In the genomic region with DNA sequence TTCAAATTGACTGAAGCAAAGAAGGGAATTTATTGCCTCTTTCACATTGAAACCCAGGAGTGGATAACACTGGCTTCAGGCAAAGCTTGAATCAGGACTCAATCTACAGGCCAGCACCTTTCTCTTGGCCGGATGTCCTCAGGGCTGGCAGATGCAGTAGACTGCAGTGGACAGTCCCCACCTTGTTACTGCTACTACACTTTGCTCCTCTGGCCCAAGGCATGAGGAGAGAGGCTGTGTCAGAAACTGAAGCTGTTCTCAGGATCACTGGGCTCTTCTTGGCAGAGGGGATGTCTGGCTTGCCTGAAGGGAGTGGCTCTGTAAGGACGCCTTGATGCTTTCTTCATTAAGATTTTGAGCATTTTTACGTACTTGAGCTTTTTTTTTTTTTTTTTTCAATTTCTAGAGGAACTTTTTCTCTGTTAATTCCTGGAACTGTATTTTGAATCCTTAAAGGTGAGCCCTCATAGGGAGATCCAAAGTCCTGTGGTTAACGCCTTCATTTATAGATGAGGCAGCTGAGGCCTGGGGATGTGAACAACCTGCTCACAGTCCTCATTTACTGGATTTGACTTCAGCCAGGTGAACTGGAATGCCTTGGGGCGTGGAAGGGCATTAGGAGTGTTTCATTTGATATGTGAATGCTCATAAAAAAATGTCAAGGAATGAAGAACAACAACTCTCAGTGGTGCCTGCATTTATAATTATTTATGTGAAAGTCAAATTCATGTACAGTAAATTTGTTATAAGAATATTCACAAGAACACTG, we compare ENCODE assay signal across 12 cellular contexts. TPM values are rescaled to one million over a fixed set of nuclear protein-coding genes. Genes with fewer than 3 reads are reported as not detected.
DNase-seq lines count a peak whose midpoint lies in the region; ATAC-seq and TF ChIP-seq lines count a peak whose summit lies in the region.
"Had no signal": no experiment of that assay in that cellular context is flagged by ENCODE, and none has a peak within 500 bp of the region (broad histone marks: within the 10 kb centered on the region; RNA-seq: fewer than 3 reads in every experiment).

No MANE protein-coding gene starts in this region.

- peak overlapping the region; percentile 64; the same call in 1 of the 2 replicates for H3K4me2 ChIP-seq in GM23338

- CTCF ChIA-PET in A673 (lab: Charles Lee) = no interaction called here

- no peaks in the 10 kb centered on the region for H3K9me3 ChIP-seq in A673 (ENCODE audit: low read depth, low read length, poor library complexity, severe bottlenecking)

- no peaks in the 10 kb centered on the region; the same call in 1 of the 2 replicates for H3K9me2 ChIP-seq in GM23338 (ENCODE audit: insufficient read depth)

- no peaks in the 10 kb centered on the region for H3K36me3 ChIP-seq in GM23338 (ENCODE audit: insufficient read depth)
- H3K36me3 ChIP-seq in A673 (ENCODE audit: insufficient read depth, low read length, poor library complexity, severe bottlenecking) = no peaks in the 10 kb centered on the region

- H3K4me3 ChIP-seq in GM23338 (no peak overlapping the region), A673 (ENCODE audit: low read depth, low read length, poor library complexity, severe bottlenecking) (no peak overlapping the region)

- H3K36me3 Mint-ChIP-seq in GM23338 (ENCODE audit: low read depth) (peaks cover 10% of the 10 kb centered on the region; the same call in 1 of the 3 replicates), mesothelial cell of epicardium (no peaks in the 10 kb centered on the region)
- peaks cover 0 to 12% of the 10 kb centered on the region in 2 donors for H3K36me3 Mint-ChIP-seq in activated naive CD4-positive, alpha-beta T cell treated with anti-CD3 and anti-CD28 coated beads, Interleukin-2, amount 50 U/mL, for 72 hours

- POLR2A ChIA-PET in A673 (lab: Charles Lee; ENCODE audit: low non-redundant PET) = no interaction called here

- no peak overlapping the region for H2AFZ ChIP-seq in GM23338

- no peaks in the 10 kb centered on the region for H3F3A ChIP-seq in GM23338 (replicated peaks; ENCODE audit: low read depth)

- H3K27ac ChIP-seq in 22Rv1 (peak overlapping the region; percentile 65), GM23338 (ENCODE audit: low read depth) (no peak overlapping the region; the same call in 1 of the 2 replicates), A673 (ENCODE audit: low read depth, low read length, poor library complexity, severe bottlenecking) (no peak overlapping the region)

- ATAC-seq in GM23338 = peak; percentile 39
- peak in 1 of 2 donors; percentile 23 for ATAC-seq in activated naive CD4-positive, alpha-beta T cell treated with anti-CD3 and anti-CD28 coated beads, Interleukin-2, amount 50 U/mL, for 72 hours
- no peak for ATAC-seq in GM21529 (IDR thresholded peaks at IDR 0.05; ENCODE audit: unreplicated experiment)

- intact Hi-C loops in A673 (cut with micrococcal nuclease; ENCODE audit: unreplicated experiment) = no loop called here

- H3K27ac Mint-ChIP-seq in GM23338 (no peak overlapping the region), mesothelial cell of epicardium (peak overlapping the region; percentile 84)
- peak overlapping the region; percentile 59 to 91 for H3K27ac Mint-ChIP-seq in activated naive CD4-positive, alpha-beta T cell treated with anti-CD3 and anti-CD28 coated beads, Interleukin-2, amount 50 U/mL, for 72 hours

- TF ChIP-seq CTCF in 22Rv1 (IDR thresholded peaks at IDR 0.05) = no peak
- no peak for TF ChIP-seq CTCF in GM23338 (conservative IDR thresholded peaks at IDR 0.05; ENCODE audit: low read depth in 2 of 2)
- TF ChIP-seq CTCF in mesothelial cell of epicardium (IDR thresholded peaks at IDR 0.05; ENCODE audit: unreplicated experiment) = no peak
- no peak for TF ChIP-seq CTCF in A673 (conservative IDR thresholded peaks at IDR 0.05; ENCODE audit: low read depth, low read length)

- no peaks in the 10 kb centered on the region for H4K20me1 ChIP-seq in GM23338 (replicated peaks; ENCODE audit: insufficient read depth)

- H3K4me1 Mint-ChIP-seq in GM23338 (peaks cover 24% of the 10 kb centered on the region), mesothelial cell of epicardium (peaks cover 23% of the 10 kb centered on the region)

- DNase-seq in GM23338 (ENCODE audit: low spot score) = no peak
- no peak for DNase-seq in activated naive CD4-positive, alpha-beta T cell treated with anti-CD3 and anti-CD28 coated beads, Interleukin-2, amount 50 U/mL, for 72 hours (ENCODE audit: low spot score in 2 of 2)
- DNase-seq in mesothelial cell of epicardium (ENCODE audit: low spot score in 2 of 2, unreplicated experiment in 2 of 2) = no peak
- no peak for DNase-seq in A673 (ENCODE audit: low spot score)
- DNase-seq in stimulated activated CD8-positive, alpha-beta memory T cell treated with anti-CD3 and anti-CD28 coated beads, Interleukin-4, amount 100 ng/mL, for 48 hours = no peak
- no peak for DNase-seq in NCI-H345 treated with DMSO at 0.1 percent for 48 hours (lab: John Stamatoyannopoulos, UW; ENCODE audit: unreplicated experiment)
- DNase-seq: activated CD4-positive, CD25-positive, alpha-beta regulatory T cell treated with anti-CD3 and anti-CD28 coated beads, Interleukin-2, amount 50 U/mL, for 72 hours; activated gamma-delta T cell treated with Interleukin-2 at 50 U/mL for 16 hours; CD8-positive, alpha-beta memory T cell; stimulated activated CD4-positive, alpha-beta T cell treated with anti-CD3 and anti-CD28 coated beads, Interleukin-15, amount 100 ng/mL, for 24 hours had no signal

- BruUV-seq in A673 (replicated peaks; lab: Mats Ljungman, UMichigan) = no TSS peak

- H3K79me2 ChIP-seq in GM23338 (replicated peaks; ENCODE audit: insufficient read depth) = no peaks in the 10 kb centered on the region

- H3K9me3 Mint-ChIP-seq in GM23338 (no peaks in the 10 kb centered on the region; the same call in 1 of the 3 replicates), mesothelial cell of epicardium (no peaks in the 10 kb centered on the region)
- H3K9me3 Mint-ChIP-seq in activated naive CD4-positive, alpha-beta T cell treated with anti-CD3 and anti-CD28 coated beads, Interleukin-2, amount 50 U/mL, for 72 hours = no peaks in the 10 kb centered on the region
- H3K9me3 Mint-ChIP-seq: CD8-positive, alpha-beta memory T cell had no signal

- H3K27me3 ChIP-seq in GM23338 (ENCODE audit: insufficient read depth) = no peaks in the 10 kb centered on the region
- H3K27me3 ChIP-seq in A673 (replicated peaks; ENCODE audit: insufficient read depth, low read depth, low read length, poor library complexity) = no peaks in the 10 kb centered on the region

- H3K27me3 Mint-ChIP-seq in GM23338 (ENCODE audit: insufficient read depth, low read depth, poor library complexity) (no peaks in the 10 kb centered on the region), mesothelial cell of epicardium (ENCODE audit: low read depth) (no peaks in the 10 kb centered on the region)

- H3K4me3 Mint-ChIP-seq in GM23338 (no peak overlapping the region), mesothelial cell of epicardium (no peak overlapping the region)
- H3K4me3 Mint-ChIP-seq: CD8-positive, alpha-beta memory T cell had no signal

- H3K4me1 ChIP-seq in GM23338 (ENCODE audit: insufficient read depth) (peaks cover 19% of the 10 kb centered on the region), A673 (ENCODE audit: insufficient read depth, low read length, poor library complexity, severe bottlenecking) (no peaks in the 10 kb centered on the region)

TF ChIP-seq in GM23338, 12 proteins besides CTCF, POLR2A, EP300 and RAD21:
- no peak for TF ChIP-seq ZNF114 (CRISPR knock-in tag; IDR thresholded peaks at IDR 0.05)
- no peak for TF ChIP-seq CREB1 (CRISPR knock-in tag; IDR thresholded peaks at IDR 0.05; ENCODE audit: low read depth)
- no peak for TF ChIP-seq NANOG (IDR thresholded peaks at IDR 0.05; ENCODE audit: borderline replicate concordance)
- no peak for TF ChIP-seq ZNF331 (CRISPR knock-in tag; IDR thresholded peaks at IDR 0.05; ENCODE audit: low read depth)
- TF ChIP-seq EZH2phosphoT487 (IDR thresholded peaks at IDR 0.05; ENCODE audit: unreplicated experiment) = no peak
- no peak for TF ChIP-seq JUNB (IDR thresholded peaks at IDR 0.05; ENCODE audit: unreplicated experiment)
- TF ChIP-seq STAT1 (IDR thresholded peaks at IDR 0.05; ENCODE audit: unreplicated experiment) = no peak
- TF ChIP-seq, protein P1, sequence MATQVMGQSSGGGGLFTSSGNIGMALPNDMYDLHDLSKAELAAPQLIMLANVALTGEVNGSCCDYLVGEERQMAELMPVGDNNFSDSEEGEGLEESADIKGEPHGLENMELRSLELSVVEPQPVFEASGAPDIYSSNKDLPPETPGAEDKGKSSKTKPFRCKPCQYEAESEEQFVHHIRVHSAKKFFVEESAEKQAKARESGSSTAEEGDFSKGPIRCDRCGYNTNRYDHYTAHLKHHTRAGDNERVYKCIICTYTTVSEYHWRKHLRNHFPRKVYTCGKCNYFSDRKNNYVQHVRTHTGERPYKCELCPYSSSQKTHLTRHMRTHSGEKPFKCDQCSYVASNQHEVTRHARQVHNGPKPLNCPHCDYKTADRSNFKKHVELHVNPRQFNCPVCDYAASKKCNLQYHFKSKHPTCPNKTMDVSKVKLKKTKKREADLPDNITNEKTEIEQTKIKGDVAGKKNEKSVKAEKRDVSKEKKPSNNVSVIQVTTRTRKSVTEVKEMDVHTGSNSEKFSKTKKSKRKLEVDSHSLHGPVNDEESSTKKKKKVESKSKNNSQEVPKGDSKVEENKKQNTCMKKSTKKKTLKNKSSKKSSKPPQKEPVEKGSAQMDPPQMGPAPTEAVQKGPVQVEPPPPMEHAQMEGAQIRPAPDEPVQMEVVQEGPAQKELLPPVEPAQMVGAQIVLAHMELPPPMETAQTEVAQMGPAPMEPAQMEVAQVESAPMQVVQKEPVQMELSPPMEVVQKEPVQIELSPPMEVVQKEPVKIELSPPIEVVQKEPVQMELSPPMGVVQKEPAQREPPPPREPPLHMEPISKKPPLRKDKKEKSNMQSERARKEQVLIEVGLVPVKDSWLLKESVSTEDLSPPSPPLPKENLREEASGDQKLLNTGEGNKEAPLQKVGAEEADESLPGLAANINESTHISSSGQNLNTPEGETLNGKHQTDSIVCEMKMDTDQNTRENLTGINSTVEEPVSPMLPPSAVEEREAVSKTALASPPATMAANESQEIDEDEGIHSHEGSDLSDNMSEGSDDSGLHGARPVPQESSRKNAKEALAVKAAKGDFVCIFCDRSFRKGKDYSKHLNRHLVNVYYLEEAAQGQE (IDR thresholded peaks at IDR 0.05; ENCODE audit: unreplicated experiment) = no peak

RNA-seq across cellular contexts. Expression of a gene that starts 36.6 kb away (rescaled TPM):
- 2.9 and 3.5 TPM in 2 replicates for total RNA-seq in GM23338 (2014; rRNA removed; shearing (Covaris generic))
- 1.9 and 2.4 TPM in 2 replicates for polyA plus RNA-seq in GM23338 (2016; fragmentation: Nextera tagmentation; extraction: Ambion mirVana)
- total RNA-seq in activated naive CD4-positive, alpha-beta T cell treated with anti-CD3 and anti-CD28 coated beads, Interleukin-2, amount 50 U/mL, for 72 hours = 10 to 100 TPM; 23.5 to 25.1 TPM
- 2.2 to 3.1 TPM (median 2.8 TPM) in 3 replicates for total RNA-seq in mesothelial cell of epicardium
- 0.85 and 1.2 TPM in 2 replicates for total RNA-seq in A673 (2021)

RNA-seq across cellular contexts. Expression of a gene that starts 40.8 kb away (rescaled TPM):
- 3.6 and 6.8 TPM in 2 replicates for total RNA-seq in GM23338 (2014; rRNA removed; shearing (Covaris generic))
- polyA plus RNA-seq in GM23338 (2016; fragmentation: Nextera tagmentation; extraction: Ambion mirVana) = 2.3 TPM in 2 replicates
- 10 to 100 TPM; 40.4 to 74.3 TPM for total RNA-seq in activated naive CD4-positive, alpha-beta T cell treated with anti-CD3 and anti-CD28 coated beads, Interleukin-2, amount 50 U/mL, for 72 hours
- total RNA-seq in mesothelial cell of epicardium (16.1 to 18.3 TPM (median 16.3 TPM) in 3 replicates), A673 (2021) (17.9 and 28.4 TPM in 2 replicates)
